Comparison of ENCODE assay signal across 1 cellular context in genomic region chr20:64049887-64050260, GRCh38.
A peak's percentile ranks its signal among the peaks of the same experiment; 100 is the strongest.
TF ChIP-seq lines count a peak whose summit lies in the region.

No MANE protein-coding gene starts in this region.

TF ChIP-seq in HepG2, 621 proteins besides CTCF, POLR2A, EP300 and RAD21 (continued from another document and continues in another):
- TF ChIP-seq ZNF281 (CRISPR knock-in tag; IDR thresholded peaks at IDR 0.05; ENCODE audit: borderline replicate concordance): peak; percentile 53; the same call in 1 of the 2 replicates
- 0 out of 2 replicates have a peak, but pooled peaks have one; percentile 61 for TF ChIP-seq ZBTB37 (CRISPR knock-in tag; IDR thresholded peaks at IDR 0.05)
- TF ChIP-seq ZNF10 (CRISPR knock-in tag; IDR thresholded peaks at IDR 0.05; ENCODE audit: borderline replicate concordance, low read depth): no peak
- TF ChIP-seq ZBTB8A (CRISPR knock-in tag; IDR thresholded peaks at IDR 0.05; ENCODE audit: borderline replicate concordance, low read depth): 0 out of 2 replicates have a peak, but pooled peaks have one; percentile 40
- TF ChIP-seq ZNF496 (CRISPR knock-in tag; IDR thresholded peaks at IDR 0.05; ENCODE audit: insufficient replicate concordance): no peak
- TF ChIP-seq RBAK (CRISPR knock-in tag; IDR thresholded peaks at IDR 0.05): 0 out of 2 replicates have a peak, but pooled peaks have one; percentile 5
- peak; percentile 28 for TF ChIP-seq MXD1 (CRISPR knock-in tag; IDR thresholded peaks at IDR 0.05)
- TF ChIP-seq ZNF343 (CRISPR knock-in tag; IDR thresholded peaks at IDR 0.05): peak; percentile 87
- TF ChIP-seq ZMAT3 (CRISPR knock-in tag; conservative IDR thresholded peaks at IDR 0.05): no peak; the same call in 1 of the 2 replicates
- TF ChIP-seq ZNF263 (CRISPR knock-in tag; IDR thresholded peaks at IDR 0.05): no peak
- TF ChIP-seq KDM5B (CRISPR knock-in tag; IDR thresholded peaks at IDR 0.05; ENCODE audit: borderline replicate concordance): peak; percentile 62; the same call in 1 of the 2 replicates
- 0 out of 2 replicates have a peak, but pooled peaks have one; percentile 29 for TF ChIP-seq TRIM24 (CRISPR knock-in tag; IDR thresholded peaks at IDR 0.05)
- peak; percentile 30; the same call in 1 of the 2 replicates for TF ChIP-seq ZNF235 (CRISPR knock-in tag; IDR thresholded peaks at IDR 0.05; ENCODE audit: borderline replicate concordance)
- TF ChIP-seq ZNF318 (CRISPR knock-in tag; IDR thresholded peaks at IDR 0.05): peak; percentile 90; the same call in 1 of the 2 replicates
- no peak for TF ChIP-seq ZBTB20 (CRISPR knock-in tag; IDR thresholded peaks at IDR 0.05; ENCODE audit: borderline replicate concordance, low read depth)
- peak; percentile 97 for TF ChIP-seq SRSF1 (optimal IDR thresholded peaks at IDR 0.05; ENCODE audit: low read depth, low read length)
- TF ChIP-seq ZNF280D (CRISPR knock-in tag; IDR thresholded peaks at IDR 0.05): no peak
- TF ChIP-seq POGZ (CRISPR knock-in tag; IDR thresholded peaks at IDR 0.05): peak; percentile 49; the same call in 1 of the 2 replicates
- peak; percentile 76; the same call in 1 of the 2 replicates for TF ChIP-seq ZBTB2 (CRISPR knock-in tag; IDR thresholded peaks at IDR 0.05; ENCODE audit: low read depth)
- peak; percentile 24; the same call in 1 of the 2 replicates for TF ChIP-seq HDAC2 (CRISPR knock-in tag; IDR thresholded peaks at IDR 0.05)
- TF ChIP-seq ZNF567 (CRISPR knock-in tag; IDR thresholded peaks at IDR 0.05; ENCODE audit: borderline replicate concordance): no peak; the same call in 1 of the 2 replicates
- no peak for TF ChIP-seq ZNF720 (CRISPR knock-in tag; IDR thresholded peaks at IDR 0.05)
- no peak for TF ChIP-seq LCORL (IDR thresholded peaks at IDR 0.05)
- TF ChIP-seq LCORL (CRISPR knock-in tag; IDR thresholded peaks at IDR 0.05): no peak
- TF ChIP-seq TRAFD1 (CRISPR knock-in tag; IDR thresholded peaks at IDR 0.05; ENCODE audit: borderline replicate concordance): no peak
- TF ChIP-seq FOXA1 (IDR thresholded peaks at IDR 0.05): no peak
- TF ChIP-seq FOXA1 (CRISPR knock-in tag; IDR thresholded peaks at IDR 0.05): no peak
- 0 out of 2 replicates have a peak, but pooled peaks have one; percentile 60 for TF ChIP-seq HOXA9 (CRISPR knock-in tag; IDR thresholded peaks at IDR 0.05; ENCODE audit: borderline replicate concordance)
- no peak; the same call in 1 of the 2 replicates for TF ChIP-seq ZNF580 (CRISPR knock-in tag; IDR thresholded peaks at IDR 0.05; ENCODE audit: borderline replicate concordance, low read depth)
- TF ChIP-seq ZFP36L2 (CRISPR knock-in tag; IDR thresholded peaks at IDR 0.05): no peak
- no peak for TF ChIP-seq CCDC6 (CRISPR knock-in tag; IDR thresholded peaks at IDR 0.05)
